Comparison of ENCODE assay signal across 8 cellular contexts in genomic region chr12:117155278-117156060, GRCh38. TPM values are rescaled to one million over a fixed set of nuclear protein-coding genes. Genes with fewer than 3 reads are reported as not detected.
DNase-seq lines count a peak whose midpoint lies in the region; ATAC-seq and TF ChIP-seq lines count a peak whose summit lies in the region.

No MANE protein-coding gene starts in this region.

- no TSS peak for BruUV-seq in A673 (replicated peaks; lab: Mats Ljungman, UMichigan)

- POLR2A ChIA-PET in A673 (lab: Charles Lee; ENCODE audit: low non-redundant PET), result no interaction called here

- H3K27me3 ChIP-seq in A673 (replicated peaks; ENCODE audit: insufficient read depth, low read depth, low read length, poor library complexity), result no peaks in the 10 kb centered on the region
- H3K27me3 ChIP-seq in OCI-LY3 (ENCODE audit: low read depth, low read length), result no peaks in the 10 kb centered on the region

- no peaks in the 10 kb centered on the region for H3K79me2 ChIP-seq in OCI-LY3 (ENCODE audit: low read length)

- H3K4me1 Mint-ChIP-seq in progenitor cell of endocrine pancreas (ENCODE audit: low read depth), result peaks cover 7% of the 10 kb centered on the region

- no peaks in the 10 kb centered on the region for H3K9me3 ChIP-seq in A673 (ENCODE audit: low read depth, low read length, poor library complexity, severe bottlenecking)
- H3K9me3 ChIP-seq in OCI-LY3 (ENCODE audit: insufficient read depth, low read length), result no peaks in the 10 kb centered on the region

- H3K9ac ChIP-seq in OCI-LY3 (ENCODE audit: low read length), result no peak overlapping the region

- H3K27ac ChIP-seq in A673 (ENCODE audit: low read depth, low read length, poor library complexity, severe bottlenecking) (no peak overlapping the region), OCI-LY3 (ENCODE audit: low read length) (peak overlapping the region; percentile 29; the same call in 1 of the 2 replicates)

- no peak overlapping the region for H2AFZ ChIP-seq in OCI-LY3 (ENCODE audit: low read depth, low read length)

- H3K36me3 ChIP-seq in A673 (ENCODE audit: insufficient read depth, low read length, poor library complexity, severe bottlenecking) (peaks cover 58% of the 10 kb centered on the region), OCI-LY3 (replicated peaks; ENCODE audit: low read depth, low read length) (peaks cover 72% of the 10 kb centered on the region)

- H3K36me3 Mint-ChIP-seq in progenitor cell of endocrine pancreas (ENCODE audit: insufficient read depth), result peaks cover 46% of the 10 kb centered on the region

- H4K20me1 ChIP-seq in OCI-LY3 (ENCODE audit: insufficient read depth, low read length), result peaks cover 5% of the 10 kb centered on the region

- H3K4me1 ChIP-seq in A673 (ENCODE audit: insufficient read depth, low read length, poor library complexity, severe bottlenecking), result no peaks in the 10 kb centered on the region
- peaks cover 11% of the 10 kb centered on the region; the same call in 1 of the 2 replicates for H3K4me1 ChIP-seq in OCI-LY3 (ENCODE audit: low read length)

- DNase-seq in A673 (ENCODE audit: low spot score) (peak; percentile 51), foreskin fibroblast (peak in 1 of 2 donors; percentile 35), progenitor cell of endocrine pancreas (ENCODE audit: low spot score, unreplicated experiment) (peak; percentile 67)
- peak; percentile 84 to 87 for DNase-seq in activated T-cell treated with anti-CD3 and anti-CD28 coated beads, Interleukin-2, amount 50 U/mL, for 48 hours

- H3K4me3 Mint-ChIP-seq in progenitor cell of endocrine pancreas (ENCODE audit: low read depth), result no peak overlapping the region

- H3K27me3 Mint-ChIP-seq in progenitor cell of endocrine pancreas, result no peaks in the 10 kb centered on the region

- ATAC-seq in GM18868 (IDR thresholded peaks at IDR 0.05; ENCODE audit: unreplicated experiment), result peak; percentile 87
- ATAC-seq in HG03565 (IDR thresholded peaks at IDR 0.05; ENCODE audit: unreplicated experiment), result peak; percentile 57
- ATAC-seq in GM18870 (IDR thresholded peaks at IDR 0.05; ENCODE audit: unreplicated experiment), result no peak

- H3K9me3 Mint-ChIP-seq in progenitor cell of endocrine pancreas (ENCODE audit: low read depth), result no peaks in the 10 kb centered on the region

- CTCF ChIA-PET in A673 (lab: Charles Lee), result no interaction called here

- intact Hi-C loops in A673 (cut with micrococcal nuclease; ENCODE audit: unreplicated experiment), result loop anchor here (10.0 kb wide), 1 partner anchor 451 kb away; no protein-coding TSS in a partner anchor

- no peak overlapping the region for H3K4me2 ChIP-seq in OCI-LY3 (ENCODE audit: low read length)

- no peak overlapping the region for H3K27ac Mint-ChIP-seq in progenitor cell of endocrine pancreas

- H3K4me3 ChIP-seq in A673 (ENCODE audit: low read depth, low read length, poor library complexity, severe bottlenecking), result no peak overlapping the region
- H3K4me3 ChIP-seq in OCI-LY3 (ENCODE audit: low read length), result no peak overlapping the region
- no peak overlapping the region for H3K4me3 ChIP-seq in foreskin fibroblast (ENCODE audit: low read depth in 1 of 2, low read length in 2 of 2)

- TF ChIP-seq CTCF in A673 (conservative IDR thresholded peaks at IDR 0.05; ENCODE audit: low read depth, low read length) (peak; percentile 82), OCI-LY3 (IDR thresholded peaks at IDR 0.05; ENCODE audit: low read depth, low read length) (peak; percentile 86), foreskin fibroblast (IDR thresholded peaks at IDR 0.05; ENCODE audit: low read depth, low read length) (peak; percentile 53), progenitor cell of endocrine pancreas (IDR thresholded peaks at IDR 0.05; ENCODE audit: unreplicated experiment) (peak; percentile 83)

RNA-seq across cellular contexts. Expression of gene FBXO21, which starts 34.8 kb away (rescaled TPM):
- 45.4 and 47.7 TPM in 2 replicates for total RNA-seq in A673 (2021)
- total RNA-seq in progenitor cell of endocrine pancreas, result 62.7 and 63.3 TPM in 2 replicates

RNA-seq across cellular contexts. Expression of gene TESC, which starts 56.3 kb away (rescaled TPM):
- total RNA-seq in A673 (2021), result not detected in 2 replicates
- total RNA-seq in progenitor cell of endocrine pancreas, result 1.6 and 3.7 TPM in 2 replicates
